Comparison of ENCODE assay signal across 1 cellular context in the genomic region with DNA sequence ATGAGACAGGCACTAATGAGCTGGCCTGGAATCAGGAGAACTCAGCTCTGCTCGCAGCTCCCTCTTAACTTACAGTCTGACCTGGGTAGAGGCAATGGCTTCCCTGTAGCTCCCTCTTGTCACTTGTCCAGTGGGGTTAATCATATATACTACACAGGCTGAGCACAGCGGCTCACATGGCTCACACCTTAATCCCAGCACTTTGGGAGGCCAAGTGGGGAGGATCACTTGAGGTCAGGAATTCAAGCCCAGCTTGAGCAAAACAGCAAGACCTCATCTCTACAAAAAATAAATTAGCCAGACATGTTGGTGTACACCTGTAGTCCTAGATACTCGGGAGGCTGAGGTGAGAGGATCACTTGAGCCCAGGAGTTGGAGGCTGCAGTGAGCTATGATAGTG.
TF ChIP-seq lines count a peak whose summit lies in the region.

No MANE protein-coding gene starts in this region.

TF ChIP-seq in SK-N-SH treated with all-trans-retinoic acid at 6 μM for 48 hours, 23 proteins besides CTCF, POLR2A, EP300 and RAD21 (continued from another document):
- TF ChIP-seq, protein P1, sequence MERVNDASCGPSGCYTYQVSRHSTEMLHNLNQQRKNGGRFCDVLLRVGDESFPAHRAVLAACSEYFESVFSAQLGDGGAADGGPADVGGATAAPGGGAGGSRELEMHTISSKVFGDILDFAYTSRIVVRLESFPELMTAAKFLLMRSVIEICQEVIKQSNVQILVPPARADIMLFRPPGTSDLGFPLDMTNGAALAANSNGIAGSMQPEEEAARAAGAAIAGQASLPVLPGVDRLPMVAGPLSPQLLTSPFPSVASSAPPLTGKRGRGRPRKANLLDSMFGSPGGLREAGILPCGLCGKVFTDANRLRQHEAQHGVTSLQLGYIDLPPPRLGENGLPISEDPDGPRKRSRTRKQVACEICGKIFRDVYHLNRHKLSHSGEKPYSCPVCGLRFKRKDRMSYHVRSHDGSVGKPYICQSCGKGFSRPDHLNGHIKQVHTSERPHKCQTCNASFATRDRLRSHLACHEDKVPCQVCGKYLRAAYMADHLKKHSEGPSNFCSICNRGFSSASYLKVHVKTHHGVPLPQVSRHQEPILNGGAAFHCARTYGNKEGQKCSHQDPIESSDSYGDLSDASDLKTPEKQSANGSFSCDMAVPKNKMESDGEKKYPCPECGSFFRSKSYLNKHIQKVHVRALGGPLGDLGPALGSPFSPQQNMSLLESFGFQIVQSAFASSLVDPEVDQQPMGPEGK (CRISPR knock-in tag; IDR thresholded peaks at IDR 0.05; ENCODE audit: borderline replicate concordance) = no peak
- TF ChIP-seq, protein P2, sequence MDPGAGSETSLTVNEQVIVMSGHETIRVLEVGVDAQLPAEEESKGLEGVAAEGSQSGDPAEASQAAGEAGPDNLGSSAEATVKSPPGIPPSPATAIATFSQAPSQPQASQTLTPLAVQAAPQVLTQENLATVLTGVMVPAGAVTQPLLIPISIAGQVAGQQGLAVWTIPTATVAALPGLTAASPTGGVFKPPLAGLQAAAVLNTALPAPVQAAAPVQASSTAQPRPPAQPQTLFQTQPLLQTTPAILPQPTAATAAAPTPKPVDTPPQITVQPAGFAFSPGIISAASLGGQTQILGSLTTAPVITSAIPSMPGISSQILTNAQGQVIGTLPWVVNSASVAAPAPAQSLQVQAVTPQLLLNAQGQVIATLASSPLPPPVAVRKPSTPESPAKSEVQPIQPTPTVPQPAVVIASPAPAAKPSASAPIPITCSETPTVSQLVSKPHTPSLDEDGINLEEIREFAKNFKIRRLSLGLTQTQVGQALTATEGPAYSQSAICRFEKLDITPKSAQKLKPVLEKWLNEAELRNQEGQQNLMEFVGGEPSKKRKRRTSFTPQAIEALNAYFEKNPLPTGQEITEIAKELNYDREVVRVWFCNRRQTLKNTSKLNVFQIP (CRISPR knock-in tag; IDR thresholded peaks at IDR 0.05; ENCODE audit: borderline replicate concordance, low read depth) = no peak
- TF ChIP-seq ZC3H10 (CRISPR knock-in tag; IDR thresholded peaks at IDR 0.05) = no peak
- no peak for TF ChIP-seq ARNTL (CRISPR knock-in tag; IDR thresholded peaks at IDR 0.05; ENCODE audit: borderline replicate concordance, low read depth)
